ENCODE assay signal across 8 cellular contexts in the genomic region with DNA sequence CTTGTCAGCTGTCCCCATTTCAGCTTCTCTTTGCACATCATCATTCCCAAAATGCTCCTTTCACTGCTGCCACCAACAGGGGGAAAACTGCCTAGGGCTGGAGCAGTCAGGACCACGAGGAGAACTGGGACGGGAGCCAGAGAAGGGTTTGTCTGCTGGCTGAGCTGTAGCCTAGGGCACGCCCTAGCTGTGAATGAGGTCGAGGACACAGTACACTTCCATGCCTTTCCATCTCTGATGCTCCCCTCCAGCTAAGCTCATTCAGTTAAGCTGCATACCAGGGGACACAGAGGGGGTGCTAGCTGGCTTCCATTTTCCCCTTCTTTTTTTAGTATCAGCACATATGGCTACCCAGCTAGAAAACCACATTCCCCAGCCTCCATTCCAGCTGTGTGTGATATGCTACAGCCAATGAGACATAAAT.
DNase-seq lines count a peak whose midpoint lies in the region; ATAC-seq and TF ChIP-seq lines count a peak whose summit lies in the region.

No MANE protein-coding gene starts in this region.

- DNase-seq in MCF 10A (ENCODE audit: unreplicated experiment) (peak; percentile 73), mammary epithelial cell (no peak), adipocyte (ENCODE audit: low read depth) (peak; percentile 81), hepatic stellate cell (ENCODE audit: low spot score) (peak; percentile 85), stromal cell of bone marrow (ENCODE audit: low read depth) (peak; percentile 84)
- no peak for DNase-seq in activated CD4-positive, alpha-beta T cell treated with anti-CD3 and anti-CD28 coated beads, Interleukin-2, amount 50 U/mL, for 4 hours

- no peaks in the 10 kb centered on the region for H3K4me1 ChIP-seq in mammary epithelial cell (ENCODE audit: insufficient read depth, low read length)
- H3K4me1 ChIP-seq in adipocyte (ENCODE audit: control insufficient read depth, insufficient read depth, low read length): peaks cover 7% of the 10 kb centered on the region

- no peaks in the 10 kb centered on the region for H4K20me1 ChIP-seq in mammary epithelial cell (ENCODE audit: insufficient read depth, low read length)

- H3K27me3 Mint-ChIP-seq in MCF 10A (ENCODE audit: insufficient read depth, unreplicated experiment): no peaks in the 10 kb centered on the region

- 67% methylated on average over 3 of the region's 4 CpGs for WGBS in mammary epithelial cell (ENCODE audit: low coverage, missing lambda C conversion rate)

- H3K36me3 Mint-ChIP-seq in MCF 10A (ENCODE audit: insufficient read depth, unreplicated experiment): peaks cover 5% of the 10 kb centered on the region

- H3K27me3 ChIP-seq in mammary epithelial cell (ENCODE audit: insufficient read depth, low read length) (no peaks in the 10 kb centered on the region), adipocyte (replicated peaks; ENCODE audit: control insufficient read depth, insufficient read depth, low read length) (no peaks in the 10 kb centered on the region)

- in situ Hi-C loops in mammary epithelial cell (cut with MboI; ENCODE audit: low sequenced_read_pairs in 2 of 2): loop anchor here in 1 of 2 donors (25.0 kb wide), 1 partner anchor 164 kb away; the partner anchor contains the start of gene UBTD2

- ATAC-seq in HG03159 (IDR thresholded peaks at IDR 0.05; ENCODE audit: unreplicated experiment): no peak
- ATAC-seq in GM18520 (IDR thresholded peaks at IDR 0.05; ENCODE audit: unreplicated experiment): no peak

- POLR2A ChIA-PET in MCF 10A (lab: Yijun Ruan, JAX): interaction anchor here (1.3 kb wide), 1 partner anchor 11 kb away, joined by 6 read pairs; no protein-coding TSS in a partner anchor

- H3K36me3 ChIP-seq in mammary epithelial cell (ENCODE audit: insufficient read depth, low read length) (peaks cover 13% of the 10 kb centered on the region), adipocyte (ENCODE audit: control insufficient read depth, insufficient read depth, low read length, severe bottlenecking) (peaks cover 23% of the 10 kb centered on the region)

- H3K79me2 ChIP-seq in mammary epithelial cell (ENCODE audit: insufficient read depth, low read length): peaks cover 34% of the 10 kb centered on the region

- H3K4me3 Mint-ChIP-seq in MCF 10A (ENCODE audit: unreplicated experiment): no peak overlapping the region

- no peak overlapping the region for H3K27ac ChIP-seq in mammary epithelial cell (ENCODE audit: insufficient read depth, low read depth, low read length)

- BruUV-seq in MCF 10A (replicated peaks; lab: Mats Ljungman, UMichigan): no TSS peak
- BruUV-seq in mammary epithelial cell (replicated peaks; lab: Mats Ljungman, UMichigan): no TSS peak

- H3K9ac ChIP-seq in mammary epithelial cell (ENCODE audit: insufficient read depth, low read length) (no peak overlapping the region), adipocyte (ENCODE audit: low read length) (no peak overlapping the region)

- no peak overlapping the region for H3K27ac Mint-ChIP-seq in MCF 10A (ENCODE audit: low read depth, unreplicated experiment)

- intact Hi-C loops in MCF 10A (cut with micrococcal nuclease) (loop anchor here (1.0 kb wide), 1 partner anchor 11 kb away; no protein-coding TSS in a partner anchor), mammary epithelial cell (cut with micrococcal nuclease) (no loop called here)

- H3K9me3 Mint-ChIP-seq in MCF 10A (ENCODE audit: unreplicated experiment): no peaks in the 10 kb centered on the region

- no peak overlapping the region for H2AFZ ChIP-seq in mammary epithelial cell (ENCODE audit: low read depth, low read length)

- dilution Hi-C loops in mammary epithelial cell (cut with HindIII; ENCODE audit: low sequenced_read_pairs): no loop called here

- H3K4me2 ChIP-seq in mammary epithelial cell (ENCODE audit: insufficient read depth, low read depth, low read length): no peak overlapping the region

- TF ChIP-seq CTCF in MCF 10A (IDR thresholded peaks at IDR 0.05; ENCODE audit: unreplicated experiment) (no peak), mammary epithelial cell (conservative IDR thresholded peaks at IDR 0.05 in 1 of 2, IDR thresholded peaks at IDR 0.05 in 1 of 2; ENCODE audit: extremely low read depth in 1 of 2, insufficient read depth in 1 of 2, low read depth in 1 of 2, low read length in 2 of 2) (no peak)

- peaks cover 2% of the 10 kb centered on the region for H3K4me1 Mint-ChIP-seq in MCF 10A (ENCODE audit: insufficient read depth, unreplicated experiment)

- CTCF ChIA-PET in MCF 10A (lab: Yijun Ruan, JAX): interaction anchor here (0.6 to 1.5 kb wide), 9 partner anchors 12 to 170 kb away, joined by 3 to 9 read pairs (median 3); no protein-coding TSS in a partner anchor
- CTCF ChIA-PET in mammary epithelial cell (lab: Charles Lee; ENCODE audit: low non-redundant PET): no interaction called here

- H3K9me3 ChIP-seq in mammary epithelial cell (replicated peaks; ENCODE audit: insufficient read depth, low read length) (no peaks in the 10 kb centered on the region), adipocyte (ENCODE audit: control insufficient read depth, low read length) (no peaks in the 10 kb centered on the region)

- H3K4me3 ChIP-seq in mammary epithelial cell (replicated peaks in 1 of 3; ENCODE audit: insufficient read depth in 1 of 3, low read depth in 2 of 3, low read length in 3 of 3) (no peak overlapping the region), adipocyte (ENCODE audit: low read length) (no peak overlapping the region)

Comparison
In these comparisons a context has a peak if more than half of its experiments do, and no peak if none do; other contexts are left out.
1. DNase-seq: peak in MCF 10A (single experiment), adipocyte (single experiment), hepatic stellate cell (single experiment) and stromal cell of bone marrow (single experiment); none in mammary epithelial cell (single experiment) and activated CD4-positive, alpha-beta T cell treated with anti-CD3 and anti-CD28 coated beads, Interleukin-2, amount 50 U/mL, for 4 hours (0 of 2).